Comparison of ENCODE assay signal across 1 cellular context in genomic region chr3:190320594-190321362, GRCh38.
TF ChIP-seq lines count a peak whose summit lies in the region.

No MANE protein-coding gene starts in this region.

TF ChIP-seq in H1, 55 proteins besides CTCF, POLR2A, EP300 and RAD21:
- TF ChIP-seq CTBP2 (IDR thresholded peaks at IDR 0.05; ENCODE audit: borderline replicate concordance, insufficient read depth, insufficient read length, low read length) (no peak), ATF3 (IDR thresholded peaks at IDR 0.05; ENCODE audit: insufficient read depth, low read depth, low read length) (no peak), TBP (IDR thresholded peaks at IDR 0.05; ENCODE audit: low read depth, low read length) (no peak), POLR2AphosphoS5 (IDR thresholded peaks at IDR 0.05; ENCODE audit: low read depth, low read length) (no peak), CEBPB (IDR thresholded peaks at IDR 0.05; ENCODE audit: low read depth, low read length) (no peak), KDM4A (IDR thresholded peaks at IDR 0.05; ENCODE audit: low read depth, low read length, severe bottlenecking) (no peak), HDAC6 (IDR thresholded peaks at IDR 0.05; ENCODE audit: low read depth, low read length) (no peak), BCL11A (IDR thresholded peaks at IDR 0.05; ENCODE audit: low read depth in 2 of 2, low read length in 2 of 2) (no peak), POU5F1 (IDR thresholded peaks at IDR 0.05; ENCODE audit: low read depth, low read length) (no peak), SP1 (IDR thresholded peaks at IDR 0.05; ENCODE audit: low read depth, low read length) (no peak), ZNF274 (IDR thresholded peaks at IDR 0.05; ENCODE audit: borderline replicate concordance, extremely low read depth, low read length) (no peak), EGR1 (IDR thresholded peaks at IDR 0.05; ENCODE audit: borderline replicate concordance, low read depth, low read length) (no peak), TEAD4 (IDR thresholded peaks at IDR 0.05; ENCODE audit: low read depth, low read length) (no peak), CHD1 (IDR thresholded peaks at IDR 0.05; ENCODE audit: low read depth, low read length) (no peak), PHF8 (conservative IDR thresholded peaks at IDR 0.05; ENCODE audit: low read depth, low read length) (no peak)
- TF ChIP-seq, protein P1, sequence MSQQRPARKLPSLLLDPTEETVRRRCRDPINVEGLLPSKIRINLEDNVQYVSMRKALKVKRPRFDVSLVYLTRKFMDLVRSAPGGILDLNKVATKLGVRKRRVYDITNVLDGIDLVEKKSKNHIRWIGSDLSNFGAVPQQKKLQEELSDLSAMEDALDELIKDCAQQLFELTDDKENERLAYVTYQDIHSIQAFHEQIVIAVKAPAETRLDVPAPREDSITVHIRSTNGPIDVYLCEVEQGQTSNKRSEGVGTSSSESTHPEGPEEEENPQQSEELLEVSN (IDR thresholded peaks at IDR 0.05), result no peak
TF ChIP-seq in H1: peak in this region for 0.
